In genomic region chr5:175701797-175702196, GRCh38 we compare ENCODE assay signal across 22 cellular contexts. TPM values are rescaled to one million over a fixed set of nuclear protein-coding genes. Genes with fewer than 3 reads are reported as not detected.
DNase-seq lines count a peak whose midpoint lies in the region; ATAC-seq and TF ChIP-seq lines count a peak whose summit lies in the region.
"Had no signal": no experiment of that assay in that cellular context is flagged by ENCODE, and none has a peak within 500 bp of the region (broad histone marks: within the 10 kb centered on the region; RNA-seq: fewer than 3 reads in every experiment).

No MANE protein-coding gene starts in this region.

- H3K27ac Mint-ChIP-seq in activated naive CD4-positive, alpha-beta T cell treated with anti-CD3 and anti-CD28 coated beads, Interleukin-2, amount 10 ng/mL, durations not matched to agents 7 days and 5 days, result no peak overlapping the region
- H3K27ac Mint-ChIP-seq: CD4-positive, CD25-positive, alpha-beta regulatory T cell had no signal

- peaks cover 46% of the 10 kb centered on the region for H3K36me3 Mint-ChIP-seq in activated naive CD4-positive, alpha-beta T cell treated with anti-CD3 and anti-CD28 coated beads, Interleukin-2, amount 10 ng/mL, durations not matched to agents 7 days and 5 days

- H3K4me3 ChIP-seq in suprapubic skin, result no peak overlapping the region
- H3K4me3 ChIP-seq: PC-9, SJSA1 had no signal

- TF ChIP-seq POLR2A in suprapubic skin (IDR thresholded peaks at IDR 0.05), result no peak

- no peaks in the 10 kb centered on the region for H3K27me3 ChIP-seq in suprapubic skin

- CTCF ChIA-PET in activated naive CD4-positive, alpha-beta T cell treated with anti-CD3 and anti-CD28 coated beads, Interleukin-2, amount 10 ng/mL, durations not matched to agents 7 days and 5 days (lab: Charles Lee), result interaction anchor here (0.9 to 7.8 kb wide), 14 partner anchors 9 to 224 kb away, joined by 3 to 88 read pairs (median 4); partner anchors contain the start of gene SFXN1

- no peaks in the 10 kb centered on the region for H3K9me3 ChIP-seq in suprapubic skin
- H3K9me3 ChIP-seq: SJSA1 had no signal

- ATAC-seq in left lobe of liver (no peak), HG03439 (IDR thresholded peaks at IDR 0.05; ENCODE audit: unreplicated experiment) (no peak)

- no peaks in the 10 kb centered on the region for H3K9me3 Mint-ChIP-seq in activated naive CD4-positive, alpha-beta T cell treated with anti-CD3 and anti-CD28 coated beads, Interleukin-2, amount 10 ng/mL, durations not matched to agents 7 days and 5 days
- H3K9me3 Mint-ChIP-seq: CD4-positive, CD25-positive, alpha-beta regulatory T cell had no signal

- H3K4me1 Mint-ChIP-seq in activated naive CD4-positive, alpha-beta T cell treated with anti-CD3 and anti-CD28 coated beads, Interleukin-2, amount 10 ng/mL, durations not matched to agents 7 days and 5 days, result peaks cover 5% of the 10 kb centered on the region

- H3K4me1 ChIP-seq in suprapubic skin, result no peaks in the 10 kb centered on the region
- H3K4me1 ChIP-seq: SJSA1 had no signal

- H3K4me3 Mint-ChIP-seq in activated naive CD4-positive, alpha-beta T cell treated with anti-CD3 and anti-CD28 coated beads, Interleukin-2, amount 10 ng/mL, durations not matched to agents 7 days and 5 days, result no peak overlapping the region
- H3K4me3 Mint-ChIP-seq: CD4-positive, CD25-positive, alpha-beta regulatory T cell had no signal

- TF ChIP-seq EP300 in suprapubic skin (IDR thresholded peaks at IDR 0.05), result no peak

- peak; percentile 15 for DNase-seq in activated CD4-positive, CD25-positive, alpha-beta regulatory T cell treated with anti-CD3 and anti-CD28 coated beads, Interleukin-2, amount 50 U/mL, for 72 hours
- no peak for DNase-seq in activated CD4-positive, CD25-positive, alpha-beta regulatory T cell (lab: John Stamatoyannopoulos, UW)
- DNase-seq in activated naive CD4-positive, alpha-beta T cell treated with anti-CD3 and anti-CD28 coated beads, Interleukin-2, amount 10 ng/mL, durations not matched to agents 7 days and 5 days, result peak; percentile 5
- DNase-seq in activated naive CD4-positive, alpha-beta T cell (lab: John Stamatoyannopoulos, UW), result no peak
- DNase-seq in left lobe of liver (ENCODE audit: low spot score), result peak; percentile 21
- peak; percentile 16 to 65 for DNase-seq in suprapubic skin (ENCODE audit: low spot score in 2 of 2)
- no peak for DNase-seq in DMS 273 treated with DMSO at 0.1 percent for 48 hours (lab: John Stamatoyannopoulos, UW)
- DNase-seq: CD4-positive, CD25-positive, alpha-beta regulatory T cell; H7; IMR-90; MM.1S; NCI-H2029; NCI-H2227 treated with DMSO at 0.1 percent for 48 hours; NCI-H526 treated with DMSO at 0.1 percent for 48 hours; PC-9; Right ventricle myocardium superior had no signal

- H3K27ac ChIP-seq in suprapubic skin, result no peak overlapping the region
- H3K27ac ChIP-seq: 22Rv1, KMS-11, PC-9, SJSA1 had no signal

- no peaks in the 10 kb centered on the region for H3K36me3 ChIP-seq in suprapubic skin
- H3K36me3 ChIP-seq: SJSA1 had no signal

- 94% methylated on average over 12 of the region's 12 CpGs for WGBS in suprapubic skin

- TF ChIP-seq CTCF in suprapubic skin (IDR thresholded peaks at IDR 0.05), result no peak

- H3K27me3 Mint-ChIP-seq in activated naive CD4-positive, alpha-beta T cell treated with anti-CD3 and anti-CD28 coated beads, Interleukin-2, amount 10 ng/mL, durations not matched to agents 7 days and 5 days, result no peaks in the 10 kb centered on the region
- H3K27me3 Mint-ChIP-seq: CD4-positive, CD25-positive, alpha-beta regulatory T cell had no signal

RNA-seq across cellular contexts. Expression of gene HRH2, which starts 43.9 kb away (rescaled TPM):
- total RNA-seq in left lobe of liver (0.23 TPM), suprapubic skin (1 to 10 TPM in 2 of 4 donors, under 1 TPM in 2; 0.81 to 1.4 (median 1.0) TPM)
- total RNA-seq: G401, IMR-90, NCI-H460, PC-9, SJSA1 had no signal

Comparison
In these comparisons a context has a peak if more than half of its experiments do, and no peak if none do; other contexts are left out.
1. DNase-seq: peak in activated CD4-positive, CD25-positive, alpha-beta regulatory T cell treated with anti-CD3 and anti-CD28 coated beads, Interleukin-2, amount 50 U/mL, for 72 hours (single experiment), activated naive CD4-positive, alpha-beta T cell treated with anti-CD3 and anti-CD28 coated beads, Interleukin-2, amount 10 ng/mL, durations not matched to agents 7 days and 5 days (single experiment), left lobe of liver (single experiment) and suprapubic skin (2 of 2); none in activated CD4-positive, CD25-positive, alpha-beta regulatory T cell (0 of 4), activated naive CD4-positive, alpha-beta T cell (0 of 4) and DMS 273 treated with DMSO at 0.1 percent for 48 hours (single experiment).